2 cellular contexts compared by ENCODE assay signal in the genomic region with DNA sequence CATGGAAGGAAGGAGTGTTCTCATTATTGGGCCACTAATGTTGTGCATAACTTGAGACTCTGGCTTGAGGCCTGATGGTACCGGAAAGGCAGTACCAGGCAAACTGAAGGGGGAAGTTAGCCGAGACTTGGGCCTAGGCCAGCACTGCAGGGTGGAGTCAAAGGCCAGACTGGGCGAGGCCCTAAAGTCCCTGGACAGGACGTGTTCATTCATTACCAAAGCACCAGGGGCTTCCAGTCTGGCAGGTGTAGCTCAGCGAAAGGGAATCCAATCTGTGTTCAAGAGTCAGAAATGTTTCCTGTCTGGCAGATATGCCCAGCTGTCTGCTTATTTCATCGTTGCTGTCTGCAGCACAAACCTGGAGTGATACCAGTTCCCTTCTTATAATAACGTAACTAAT.
TF ChIP-seq lines count a peak whose summit lies in the region.

No MANE protein-coding gene starts in this region.

TF ChIP-seq in HCT116, 20 proteins besides CTCF, POLR2A, EP300 and RAD21 (continued from another document):
- TF ChIP-seq, protein P1, sequence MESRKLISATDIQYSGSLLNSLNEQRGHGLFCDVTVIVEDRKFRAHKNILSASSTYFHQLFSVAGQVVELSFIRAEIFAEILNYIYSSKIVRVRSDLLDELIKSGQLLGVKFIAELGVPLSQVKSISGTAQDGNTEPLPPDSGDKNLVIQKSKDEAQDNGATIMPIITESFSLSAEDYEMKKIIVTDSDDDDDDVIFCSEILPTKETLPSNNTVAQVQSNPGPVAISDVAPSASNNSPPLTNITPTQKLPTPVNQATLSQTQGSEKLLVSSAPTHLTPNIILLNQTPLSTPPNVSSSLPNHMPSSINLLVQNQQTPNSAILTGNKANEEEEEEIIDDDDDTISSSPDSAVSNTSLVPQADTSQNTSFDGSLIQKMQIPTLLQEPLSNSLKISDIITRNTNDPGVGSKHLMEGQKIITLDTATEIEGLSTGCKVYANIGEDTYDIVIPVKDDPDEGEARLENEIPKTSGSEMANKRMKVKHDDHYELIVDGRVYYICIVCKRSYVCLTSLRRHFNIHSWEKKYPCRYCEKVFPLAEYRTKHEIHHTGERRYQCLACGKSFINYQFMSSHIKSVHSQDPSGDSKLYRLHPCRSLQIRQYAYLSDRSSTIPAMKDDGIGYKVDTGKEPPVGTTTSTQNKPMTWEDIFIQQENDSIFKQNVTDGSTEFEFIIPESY (IDR thresholded peaks at IDR 0.05; ENCODE audit: extremely low read depth, insufficient replicate concordance, low read length): no peak
- TF ChIP-seq POLR2AphosphoS5 (IDR thresholded peaks at IDR 0.05; ENCODE audit: low read depth, low read length): no peak
- no peak for TF ChIP-seq SIN3A (IDR thresholded peaks at IDR 0.05; ENCODE audit: low read depth)
- no peak for TF ChIP-seq EZH2 (IDR thresholded peaks at IDR 0.05)
- no peak for TF ChIP-seq SRF (IDR thresholded peaks at IDR 0.05; ENCODE audit: low read depth)
- no peak for TF ChIP-seq JUND (IDR thresholded peaks at IDR 0.05)
- TF ChIP-seq EZH2phosphoT487 (IDR thresholded peaks at IDR 0.05; ENCODE audit: borderline replicate concordance): no peak
- TF ChIP-seq ZNF274 (IDR thresholded peaks at IDR 0.05; ENCODE audit: low read depth, low read length): no peak
- no peak for TF ChIP-seq CBX3 (IDR thresholded peaks at IDR 0.05; ENCODE audit: low read depth)
- no peak for TF ChIP-seq EGR1 (IDR thresholded peaks at IDR 0.05; ENCODE audit: low read depth)
- TF ChIP-seq FOSL1 (IDR thresholded peaks at IDR 0.05; ENCODE audit: low read depth): no peak
- TF ChIP-seq, protein P2, sequence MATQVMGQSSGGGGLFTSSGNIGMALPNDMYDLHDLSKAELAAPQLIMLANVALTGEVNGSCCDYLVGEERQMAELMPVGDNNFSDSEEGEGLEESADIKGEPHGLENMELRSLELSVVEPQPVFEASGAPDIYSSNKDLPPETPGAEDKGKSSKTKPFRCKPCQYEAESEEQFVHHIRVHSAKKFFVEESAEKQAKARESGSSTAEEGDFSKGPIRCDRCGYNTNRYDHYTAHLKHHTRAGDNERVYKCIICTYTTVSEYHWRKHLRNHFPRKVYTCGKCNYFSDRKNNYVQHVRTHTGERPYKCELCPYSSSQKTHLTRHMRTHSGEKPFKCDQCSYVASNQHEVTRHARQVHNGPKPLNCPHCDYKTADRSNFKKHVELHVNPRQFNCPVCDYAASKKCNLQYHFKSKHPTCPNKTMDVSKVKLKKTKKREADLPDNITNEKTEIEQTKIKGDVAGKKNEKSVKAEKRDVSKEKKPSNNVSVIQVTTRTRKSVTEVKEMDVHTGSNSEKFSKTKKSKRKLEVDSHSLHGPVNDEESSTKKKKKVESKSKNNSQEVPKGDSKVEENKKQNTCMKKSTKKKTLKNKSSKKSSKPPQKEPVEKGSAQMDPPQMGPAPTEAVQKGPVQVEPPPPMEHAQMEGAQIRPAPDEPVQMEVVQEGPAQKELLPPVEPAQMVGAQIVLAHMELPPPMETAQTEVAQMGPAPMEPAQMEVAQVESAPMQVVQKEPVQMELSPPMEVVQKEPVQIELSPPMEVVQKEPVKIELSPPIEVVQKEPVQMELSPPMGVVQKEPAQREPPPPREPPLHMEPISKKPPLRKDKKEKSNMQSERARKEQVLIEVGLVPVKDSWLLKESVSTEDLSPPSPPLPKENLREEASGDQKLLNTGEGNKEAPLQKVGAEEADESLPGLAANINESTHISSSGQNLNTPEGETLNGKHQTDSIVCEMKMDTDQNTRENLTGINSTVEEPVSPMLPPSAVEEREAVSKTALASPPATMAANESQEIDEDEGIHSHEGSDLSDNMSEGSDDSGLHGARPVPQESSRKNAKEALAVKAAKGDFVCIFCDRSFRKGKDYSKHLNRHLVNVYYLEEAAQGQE (IDR thresholded peaks at IDR 0.05; ENCODE audit: low read depth): no peak
- TF ChIP-seq TCF7L2 (IDR thresholded peaks at IDR 0.05; ENCODE audit: borderline replicate concordance, extremely low read depth, insufficient read depth, insufficient read length): no peak
- no peak; the same call in 1 of the 2 replicates for TF ChIP-seq SP1 (IDR thresholded peaks at IDR 0.05; ENCODE audit: low read depth)

TF ChIP-seq in SK-N-SH, 30 proteins besides CTCF, POLR2A, EP300 and RAD21 (continued from another document):
- TF ChIP-seq, protein P3, sequence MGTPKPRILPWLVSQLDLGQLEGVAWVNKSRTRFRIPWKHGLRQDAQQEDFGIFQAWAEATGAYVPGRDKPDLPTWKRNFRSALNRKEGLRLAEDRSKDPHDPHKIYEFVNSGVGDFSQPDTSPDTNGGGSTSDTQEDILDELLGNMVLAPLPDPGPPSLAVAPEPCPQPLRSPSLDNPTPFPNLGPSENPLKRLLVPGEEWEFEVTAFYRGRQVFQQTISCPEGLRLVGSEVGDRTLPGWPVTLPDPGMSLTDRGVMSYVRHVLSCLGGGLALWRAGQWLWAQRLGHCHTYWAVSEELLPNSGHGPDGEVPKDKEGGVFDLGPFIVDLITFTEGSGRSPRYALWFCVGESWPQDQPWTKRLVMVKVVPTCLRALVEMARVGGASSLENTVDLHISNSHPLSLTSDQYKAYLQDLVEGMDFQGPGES (IDR thresholded peaks at IDR 0.05; ENCODE audit: low read depth, low read length): no peak
- TF ChIP-seq JUND (IDR thresholded peaks at IDR 0.05) (no peak), RCOR1 (IDR thresholded peaks at IDR 0.05; ENCODE audit: low read length) (no peak), MXI1 (IDR thresholded peaks at IDR 0.05; ENCODE audit: low read depth, low read length) (no peak), RXRA (IDR thresholded peaks at IDR 0.05; ENCODE audit: borderline replicate concordance, low read depth) (no peak), FOXM1 (IDR thresholded peaks at IDR 0.05; ENCODE audit: low read depth) (no peak), RFX5 (IDR thresholded peaks at IDR 0.05; ENCODE audit: low read length) (no peak), TAF1 (IDR thresholded peaks at IDR 0.05; ENCODE audit: borderline replicate concordance, low read depth, low read length) (no peak), FOSL2 (IDR thresholded peaks at IDR 0.05; ENCODE audit: borderline replicate concordance, low read depth) (no peak), NRF1 (IDR thresholded peaks at IDR 0.05; ENCODE audit: low read depth, low read length) (no peak)
- TF ChIP-seq, protein P4, sequence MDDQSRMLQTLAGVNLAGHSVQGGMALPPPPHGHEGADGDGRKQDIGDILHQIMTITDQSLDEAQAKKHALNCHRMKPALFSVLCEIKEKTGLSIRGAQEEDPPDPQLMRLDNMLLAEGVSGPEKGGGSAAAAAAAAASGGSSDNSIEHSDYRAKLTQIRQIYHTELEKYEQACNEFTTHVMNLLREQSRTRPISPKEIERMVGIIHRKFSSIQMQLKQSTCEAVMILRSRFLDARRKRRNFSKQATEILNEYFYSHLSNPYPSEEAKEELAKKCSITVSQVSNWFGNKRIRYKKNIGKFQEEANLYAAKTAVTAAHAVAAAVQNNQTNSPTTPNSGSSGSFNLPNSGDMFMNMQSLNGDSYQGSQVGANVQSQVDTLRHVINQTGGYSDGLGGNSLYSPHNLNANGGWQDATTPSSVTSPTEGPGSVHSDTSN (IDR thresholded peaks at IDR 0.05): no peak
